ENCODE assay signal across 12 cellular contexts in genomic region chr14:105025429-105025828, GRCh38. TPM values are rescaled to one million over a fixed set of nuclear protein-coding genes. Genes with fewer than 3 reads are reported as not detected.
DNase-seq lines count a peak whose midpoint lies in the region; ATAC-seq, FAIRE-seq and TF ChIP-seq lines count a peak whose summit lies in the region.
"Had no signal": no experiment of that assay in that cellular context is flagged by ENCODE, and none has a peak within 500 bp of the region (broad histone marks: within the 10 kb centered on the region; RNA-seq: fewer than 3 reads in every experiment).

No MANE protein-coding gene starts in this region.

- H3K9ac ChIP-seq in keratinocyte (ENCODE audit: control insufficient read depth, extremely low read depth, insufficient read depth, low read length): peak overlapping the region; percentile 31

- peak overlapping the region; percentile 20 for H3K4me2 ChIP-seq in keratinocyte (ENCODE audit: control insufficient read depth, extremely low read depth, insufficient read depth, low read depth, low read length)

- peak overlapping the region; percentile 99 for H3K27ac ChIP-seq in ACC112 (ENCODE audit: low read depth, low read length)
- no peak overlapping the region for H3K27ac ChIP-seq in CD4-positive, alpha-beta memory T cell (ENCODE audit: low read depth, low read length)
- H3K27ac ChIP-seq in keratinocyte (ENCODE audit: control insufficient read depth, insufficient read depth, low read length): peak overlapping the region; percentile 89
- H3K27ac ChIP-seq: psoas muscle had no signal

- H3K4me3 ChIP-seq in ACC112 (ENCODE audit: low read depth, low read length) (no peak overlapping the region), keratinocyte (ENCODE audit: control insufficient read depth in 2 of 3, extremely low read depth in 1 of 3, insufficient read depth in 2 of 3, low read depth in 1 of 3, low read length in 3 of 3) (no peak overlapping the region)
- no peak overlapping the region for H3K4me3 ChIP-seq in CD4-positive, alpha-beta memory T cell (ENCODE audit: low read length in 2 of 2)
- H3K4me3 ChIP-seq: psoas muscle, upper lobe of left lung had no signal

- TF ChIP-seq CTCF in keratinocyte (optimal IDR thresholded peaks at IDR 0.05 in 1 of 3, IDR thresholded peaks at IDR 0.05 in 1 of 3, conservative IDR thresholded peaks at IDR 0.05 in 1 of 3; ENCODE audit: extremely low read depth in 1 of 3, insufficient read depth in 2 of 3, low read length in 3 of 3): no peak

- DNase-seq in CD4-positive, alpha-beta memory T cell: no peak
- DNase-seq in activated CD4-positive, alpha-beta memory T cell treated with anti-CD3 and anti-CD28 coated beads, Interleukin-2, amount 10 ng/mL, durations not matched to agents 7 days and 5 days: no peak
- DNase-seq in keratinocyte (ENCODE audit: low read depth, low spot score): no peak
- no peak for DNase-seq in DMS153 treated with DMSO at 0.1 percent for 48 hours (lab: John Stamatoyannopoulos, UW; ENCODE audit: unreplicated experiment)
- DNase-seq: activated gamma-delta T cell, NCI-H1048 had no signal

- H3K27me3 ChIP-seq in ACC112 (ENCODE audit: insufficient read depth, low read length) (no peaks in the 10 kb centered on the region), keratinocyte (ENCODE audit: control insufficient read depth, extremely low read depth, insufficient read depth, low read length) (no peaks in the 10 kb centered on the region)
- no peaks in the 10 kb centered on the region for H3K27me3 ChIP-seq in CD4-positive, alpha-beta memory T cell (ENCODE audit: insufficient read depth, low read length)
- H3K27me3 ChIP-seq: upper lobe of left lung had no signal

- H3K9me1 ChIP-seq in keratinocyte (ENCODE audit: control insufficient read depth, extremely low read depth, insufficient read depth, low read length): no peaks in the 10 kb centered on the region

- H2AFZ ChIP-seq in ACC112 (ENCODE audit: low read length, unreplicated experiment) (no peak overlapping the region), keratinocyte (ENCODE audit: control insufficient read depth, low read length) (no peak overlapping the region)

- H3K9me3 Mint-ChIP-seq in CD4-positive, alpha-beta memory T cell: no peaks in the 10 kb centered on the region
- peaks cover 2% of the 10 kb centered on the region for H3K9me3 Mint-ChIP-seq in activated CD4-positive, alpha-beta memory T cell treated with anti-CD3 and anti-CD28 coated beads, Interleukin-2, amount 10 ng/mL, durations not matched to agents 7 days and 5 days

- no peak for FAIRE-seq in keratinocyte (lab: Jason Lieb, UNC)

- H3K4me1 ChIP-seq in ACC112 (ENCODE audit: control insufficient read depth, insufficient read depth, low read length, unreplicated experiment) (peaks cover 43% of the 10 kb centered on the region), keratinocyte (ENCODE audit: control insufficient read depth, extremely low read depth, insufficient read depth, low read length) (peaks cover 69% of the 10 kb centered on the region)
- peaks cover 40% of the 10 kb centered on the region for H3K4me1 ChIP-seq in CD4-positive, alpha-beta memory T cell (ENCODE audit: insufficient read depth, low read length)

- dilution Hi-C loops in keratinocyte (cut with MboI; ENCODE audit: extremely low pct_ligation_motif_present, low sequenced_read_pairs): no loop called here

- POLR2A ChIA-PET in CD4-positive, alpha-beta memory T cell (lab: Charles Lee; ENCODE audit: partially characterized antibody): interaction anchor here (1.0 to 2.3 kb wide), 5 partner anchors 10 to 42 kb away, joined by 3 to 12 read pairs (median 3); no protein-coding TSS in a partner anchor
- POLR2A ChIA-PET in activated CD4-positive, alpha-beta memory T cell treated with anti-CD3 and anti-CD28 coated beads, Interleukin-2, amount 10 ng/mL, durations not matched to agents 7 days and 5 days (lab: Charles Lee): interaction anchor here (0.9 to 3.6 kb wide), 8 partner anchors 11 to 267 kb away, joined by 3 to 18 read pairs (median 4); no protein-coding TSS in a partner anchor

- no peaks in the 10 kb centered on the region for H3K9me3 ChIP-seq in CD4-positive, alpha-beta memory T cell (ENCODE audit: control insufficient read depth in 1 of 2, low read length in 2 of 2)
- no peaks in the 10 kb centered on the region for H3K9me3 ChIP-seq in keratinocyte (ENCODE audit: control insufficient read depth, low read depth, low read length)
- H3K9me3 ChIP-seq: psoas muscle, upper lobe of left lung had no signal

- CTCF ChIA-PET in CD4-positive, alpha-beta memory T cell (lab: Charles Lee; ENCODE audit: partially characterized antibody): interaction anchor here (0.7 to 3.5 kb wide), 5 partner anchors 10 to 65 kb away, joined by 3 to 17 read pairs (median 7); no protein-coding TSS in a partner anchor
- CTCF ChIA-PET in activated CD4-positive, alpha-beta memory T cell treated with anti-CD3 and anti-CD28 coated beads, Interleukin-2, amount 10 ng/mL, durations not matched to agents 7 days and 5 days (lab: Charles Lee): interaction anchor here (0.6 to 3.4 kb wide), 6 partner anchors 20 to 65 kb away, joined by 3 to 36 read pairs (median 5); partner anchors contain the start of gene CLBA1

- H3K79me2 ChIP-seq in ACC112 (ENCODE audit: control insufficient read depth, insufficient read depth, low read length, unreplicated experiment) (peaks cover 18% of the 10 kb centered on the region), keratinocyte (ENCODE audit: control insufficient read depth, insufficient read depth, low read length) (peaks cover 12% of the 10 kb centered on the region)

- intact Hi-C loops in CD4-positive, alpha-beta memory T cell (cut with micrococcal nuclease): no loop called here

- H3K36me3 ChIP-seq in ACC112 (ENCODE audit: insufficient read depth, low read length) (no peaks in the 10 kb centered on the region), keratinocyte (ENCODE audit: control insufficient read depth in 2 of 2, extremely low read depth in 1 of 2, insufficient read depth in 2 of 2, low read length in 2 of 2) (peaks cover 0 to 2% of the 10 kb centered on the region in 2 experiments)
- H3K36me3 ChIP-seq in CD4-positive, alpha-beta memory T cell (ENCODE audit: insufficient read depth, low read length): no peaks in the 10 kb centered on the region
- H3K36me3 ChIP-seq: upper lobe of left lung had no signal

- peak overlapping the region in 2 of 8 donors; percentile 26 to 82 for H3K4me3 Mint-ChIP-seq in CD4-positive, alpha-beta memory T cell
- no peak overlapping the region for H3K4me3 Mint-ChIP-seq in activated CD4-positive, alpha-beta memory T cell treated with anti-CD3 and anti-CD28 coated beads, Interleukin-2, amount 10 ng/mL, durations not matched to agents 7 days and 5 days

- H3K27me3 Mint-ChIP-seq in CD4-positive, alpha-beta memory T cell: no peaks in the 10 kb centered on the region
- H3K27me3 Mint-ChIP-seq in activated CD4-positive, alpha-beta memory T cell treated with anti-CD3 and anti-CD28 coated beads, Interleukin-2, amount 10 ng/mL, durations not matched to agents 7 days and 5 days: no peaks in the 10 kb centered on the region

- ATAC-seq in GM18867 (IDR thresholded peaks at IDR 0.05; ENCODE audit: unreplicated experiment) (no peak), GM19023 (IDR thresholded peaks at IDR 0.05; ENCODE audit: unreplicated experiment) (no peak), GM21515 (IDR thresholded peaks at IDR 0.05; ENCODE audit: unreplicated experiment) (no peak)
- ATAC-seq: psoas muscle had no signal

- no peaks in the 10 kb centered on the region for H4K20me1 ChIP-seq in keratinocyte (ENCODE audit: control insufficient read depth, extremely low read depth, insufficient read depth, low read length)

- peaks cover 3 to 6% of the 10 kb centered on the region in 2 donors for H3K36me3 Mint-ChIP-seq in CD4-positive, alpha-beta memory T cell
- H3K36me3 Mint-ChIP-seq in activated CD4-positive, alpha-beta memory T cell treated with anti-CD3 and anti-CD28 coated beads, Interleukin-2, amount 10 ng/mL, durations not matched to agents 7 days and 5 days (ENCODE audit: low read depth): peaks cover 17% of the 10 kb centered on the region

- H3K4me1 Mint-ChIP-seq in CD4-positive, alpha-beta memory T cell: peaks cover 14 to 52% (median 29%) of the 10 kb centered on the region in 4 donors
- H3K4me1 Mint-ChIP-seq in activated CD4-positive, alpha-beta memory T cell treated with anti-CD3 and anti-CD28 coated beads, Interleukin-2, amount 10 ng/mL, durations not matched to agents 7 days and 5 days: peaks cover 58% of the 10 kb centered on the region

- peak overlapping the region; percentile 48 to 93 (median 87) for H3K27ac Mint-ChIP-seq in CD4-positive, alpha-beta memory T cell
- H3K27ac Mint-ChIP-seq in activated CD4-positive, alpha-beta memory T cell treated with anti-CD3 and anti-CD28 coated beads, Interleukin-2, amount 10 ng/mL, durations not matched to agents 7 days and 5 days: peak overlapping the region; percentile 90

RNA-seq across cellular contexts. Expression of gene CDCA4, which starts 4.5 kb away (rescaled TPM):
- 10 to 100 TPM; 17.1 to 19.0 TPM for total RNA-seq in CD4-positive, alpha-beta memory T cell
- polyA plus RNA-seq in CD4-positive, alpha-beta memory T cell: 10 to 100 TPM; 18.7 to 20.9 TPM
- total RNA-seq in activated CD4-positive, alpha-beta memory T cell treated with anti-CD3 and anti-CD28 coated beads, Interleukin-2, amount 10 ng/mL, durations not matched to agents 7 days and 5 days: 10 to 100 TPM; 57.1 to 57.5 TPM
- 29.8 to 48.7 TPM (median 35.7 TPM) in 3 replicates for polyA plus RNA-seq in keratinocyte
- polyA plus RNA-seq in keratinocyte (2011; ENCODE audit: low read depth): 5.3 TPM
- polyA plus RNA-seq in keratinocyte (2011; cell fraction: cytosol; rRNA removed): 22.7 and 31.2 TPM in 2 replicates
- 30.3 and 36.4 TPM in 2 replicates for polyA plus RNA-seq in keratinocyte (2011; cell fraction: nucleus; rRNA removed)
- polyA plus RNA-seq in keratinocyte (2012; ENCODE audit: low replicate concordance): 15.0 and 47.2 TPM in 2 replicates
- 21.6 to 29.0 TPM (median 28.1 TPM) in 3 replicates for polyA minus RNA-seq in keratinocyte
- 44.7 TPM for polyA minus RNA-seq in keratinocyte (2011; cell fraction: cytosol; rRNA and poly(A)+ RNA removed)
- 20.9 and 27.0 TPM in 2 replicates for polyA minus RNA-seq in keratinocyte (2011; cell fraction: nucleus; rRNA and poly(A)+ RNA removed)

RNA-seq across cellular contexts. Expression of gene GPR132, which starts 39.8 kb away (rescaled TPM):
- total RNA-seq in CD4-positive, alpha-beta memory T cell: 10 to 100 TPM; 47.3 to 49.2 TPM
- 10 to 100 TPM in 1 of 2 donors, 1 to 10 TPM in 1; 4.9 to 40.0 TPM for polyA plus RNA-seq in CD4-positive, alpha-beta memory T cell
- 10 to 100 TPM; 51.2 to 51.4 TPM for total RNA-seq in activated CD4-positive, alpha-beta memory T cell treated with anti-CD3 and anti-CD28 coated beads, Interleukin-2, amount 10 ng/mL, durations not matched to agents 7 days and 5 days
- not detected in 3 replicates for polyA plus RNA-seq in keratinocyte
- not detected for polyA plus RNA-seq in keratinocyte (2011; ENCODE audit: low read depth)
- not detected in 2 replicates for polyA plus RNA-seq in keratinocyte (2011; cell fraction: cytosol; rRNA removed)
- polyA plus RNA-seq in keratinocyte (2011; cell fraction: nucleus; rRNA removed): not detected in 2 replicates
- 0.39 and 1.2 TPM in 2 replicates for polyA plus RNA-seq in keratinocyte (2012; ENCODE audit: low replicate concordance)
- polyA minus RNA-seq in keratinocyte: not detected in 3 replicates
- not detected for polyA minus RNA-seq in keratinocyte (2011; cell fraction: cytosol; rRNA and poly(A)+ RNA removed)
- not detected in 2 replicates for polyA minus RNA-seq in keratinocyte (2011; cell fraction: nucleus; rRNA and poly(A)+ RNA removed)

RNA-seq across cellular contexts. Expression of gene CLBA1, which starts 39.8 kb away (rescaled TPM):
- total RNA-seq in CD4-positive, alpha-beta memory T cell: 1 to 10 TPM; 1.3 to 1.6 TPM
- polyA plus RNA-seq in CD4-positive, alpha-beta memory T cell: 1 to 10 TPM; 1.2 to 1.3 TPM
- total RNA-seq in activated CD4-positive, alpha-beta memory T cell treated with anti-CD3 and anti-CD28 coated beads, Interleukin-2, amount 10 ng/mL, durations not matched to agents 7 days and 5 days: under 1 TPM; 0.38 to 0.68 TPM
- 8.6 to 11.7 TPM (median 9.1 TPM) in 3 replicates for polyA plus RNA-seq in keratinocyte
- 3.3 TPM for polyA plus RNA-seq in keratinocyte (2011; ENCODE audit: low read depth)
- polyA plus RNA-seq in keratinocyte (2011; cell fraction: cytosol; rRNA removed): 8.1 and 9.8 TPM in 2 replicates
- 22.6 and 24.3 TPM in 2 replicates for polyA plus RNA-seq in keratinocyte (2011; cell fraction: nucleus; rRNA removed)
- 10.3 and 10.9 TPM in 2 replicates for polyA plus RNA-seq in keratinocyte (2012; ENCODE audit: low replicate concordance)
- 5.1 to 5.2 TPM (median 5.1 TPM) in 3 replicates for polyA minus RNA-seq in keratinocyte
- polyA minus RNA-seq in keratinocyte (2011; cell fraction: cytosol; rRNA and poly(A)+ RNA removed): 6.5 TPM
- polyA minus RNA-seq in keratinocyte (2011; cell fraction: nucleus; rRNA and poly(A)+ RNA removed): 7.3 and 15.5 TPM in 2 replicates

RNA-seq across cellular contexts. Expression of gene AHNAK2, which starts 47.3 kb away (rescaled TPM):
- total RNA-seq in CD4-positive, alpha-beta memory T cell: under 1 TPM; 0.06 to 0.15 TPM
- polyA plus RNA-seq in CD4-positive, alpha-beta memory T cell: not detected
- total RNA-seq in activated CD4-positive, alpha-beta memory T cell treated with anti-CD3 and anti-CD28 coated beads, Interleukin-2, amount 10 ng/mL, durations not matched to agents 7 days and 5 days: not detected
- 142 to 198 TPM (median 164 TPM) in 3 replicates for polyA plus RNA-seq in keratinocyte
- polyA plus RNA-seq in keratinocyte (2011; ENCODE audit: low read depth): 725 TPM
- polyA plus RNA-seq in keratinocyte (2011; cell fraction: cytosol; rRNA removed): 78.9 and 92.5 TPM in 2 replicates
- polyA plus RNA-seq in keratinocyte (2011; cell fraction: nucleus; rRNA removed): 988 and 1,021 TPM in 2 replicates
- 289 and 443 TPM in 2 replicates for polyA plus RNA-seq in keratinocyte (2012; ENCODE audit: low replicate concordance)
- 622 to 721 TPM (median 625 TPM) in 3 replicates for polyA minus RNA-seq in keratinocyte
- polyA minus RNA-seq in keratinocyte (2011; cell fraction: cytosol; rRNA and poly(A)+ RNA removed): 342 TPM
- 1,549 and 2,078 TPM in 2 replicates for polyA minus RNA-seq in keratinocyte (2011; cell fraction: nucleus; rRNA and poly(A)+ RNA removed)
